ENCODE assay signal across 2 cellular contexts in the genomic region with DNA sequence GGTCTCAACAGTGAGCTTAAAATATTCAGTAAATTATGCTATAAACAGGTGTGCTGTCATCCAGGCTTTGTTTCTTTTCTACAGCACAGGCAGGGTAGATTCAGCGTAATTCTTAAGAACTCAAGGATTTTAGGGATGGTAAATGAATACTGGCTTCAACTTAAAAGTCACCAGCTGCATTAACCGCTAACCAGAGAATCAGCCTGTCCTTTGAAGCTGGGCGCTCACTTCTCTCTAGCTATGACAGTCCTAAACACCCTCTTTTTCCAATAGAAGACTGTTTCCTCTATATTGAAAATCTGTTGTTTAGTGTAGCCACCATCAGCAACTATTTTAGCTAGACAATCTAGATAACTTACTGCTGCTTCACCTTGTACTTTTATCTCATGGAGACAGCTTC.
A peak's percentile ranks its signal among the peaks of the same experiment; 100 is the strongest.
TF ChIP-seq lines count a peak whose summit lies in the region.

No MANE protein-coding gene starts in this region.

TF ChIP-seq in GM23338, 12 proteins besides CTCF, POLR2A, EP300 and RAD21 (continued from another document and continues in another):
- TF ChIP-seq, protein P1, sequence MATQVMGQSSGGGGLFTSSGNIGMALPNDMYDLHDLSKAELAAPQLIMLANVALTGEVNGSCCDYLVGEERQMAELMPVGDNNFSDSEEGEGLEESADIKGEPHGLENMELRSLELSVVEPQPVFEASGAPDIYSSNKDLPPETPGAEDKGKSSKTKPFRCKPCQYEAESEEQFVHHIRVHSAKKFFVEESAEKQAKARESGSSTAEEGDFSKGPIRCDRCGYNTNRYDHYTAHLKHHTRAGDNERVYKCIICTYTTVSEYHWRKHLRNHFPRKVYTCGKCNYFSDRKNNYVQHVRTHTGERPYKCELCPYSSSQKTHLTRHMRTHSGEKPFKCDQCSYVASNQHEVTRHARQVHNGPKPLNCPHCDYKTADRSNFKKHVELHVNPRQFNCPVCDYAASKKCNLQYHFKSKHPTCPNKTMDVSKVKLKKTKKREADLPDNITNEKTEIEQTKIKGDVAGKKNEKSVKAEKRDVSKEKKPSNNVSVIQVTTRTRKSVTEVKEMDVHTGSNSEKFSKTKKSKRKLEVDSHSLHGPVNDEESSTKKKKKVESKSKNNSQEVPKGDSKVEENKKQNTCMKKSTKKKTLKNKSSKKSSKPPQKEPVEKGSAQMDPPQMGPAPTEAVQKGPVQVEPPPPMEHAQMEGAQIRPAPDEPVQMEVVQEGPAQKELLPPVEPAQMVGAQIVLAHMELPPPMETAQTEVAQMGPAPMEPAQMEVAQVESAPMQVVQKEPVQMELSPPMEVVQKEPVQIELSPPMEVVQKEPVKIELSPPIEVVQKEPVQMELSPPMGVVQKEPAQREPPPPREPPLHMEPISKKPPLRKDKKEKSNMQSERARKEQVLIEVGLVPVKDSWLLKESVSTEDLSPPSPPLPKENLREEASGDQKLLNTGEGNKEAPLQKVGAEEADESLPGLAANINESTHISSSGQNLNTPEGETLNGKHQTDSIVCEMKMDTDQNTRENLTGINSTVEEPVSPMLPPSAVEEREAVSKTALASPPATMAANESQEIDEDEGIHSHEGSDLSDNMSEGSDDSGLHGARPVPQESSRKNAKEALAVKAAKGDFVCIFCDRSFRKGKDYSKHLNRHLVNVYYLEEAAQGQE (IDR thresholded peaks at IDR 0.05; ENCODE audit: unreplicated experiment), result no peak
- TF ChIP-seq ZNF114 (CRISPR knock-in tag; IDR thresholded peaks at IDR 0.05), result no peak
- TF ChIP-seq ZNF331 (CRISPR knock-in tag; IDR thresholded peaks at IDR 0.05; ENCODE audit: low read depth), result no peak
- no peak for TF ChIP-seq CREB1 (CRISPR knock-in tag; IDR thresholded peaks at IDR 0.05; ENCODE audit: low read depth)
- TF ChIP-seq NANOG (IDR thresholded peaks at IDR 0.05; ENCODE audit: borderline replicate concordance), result no peak
- no peak for TF ChIP-seq EZH2 (IDR thresholded peaks at IDR 0.05; ENCODE audit: low read depth, unreplicated experiment)
- TF ChIP-seq JUNB (IDR thresholded peaks at IDR 0.05; ENCODE audit: unreplicated experiment), result no peak
- no peak for TF ChIP-seq POLR2AphosphoS5 (IDR thresholded peaks at IDR 0.05; ENCODE audit: low read depth)
- TF ChIP-seq, protein P2, sequence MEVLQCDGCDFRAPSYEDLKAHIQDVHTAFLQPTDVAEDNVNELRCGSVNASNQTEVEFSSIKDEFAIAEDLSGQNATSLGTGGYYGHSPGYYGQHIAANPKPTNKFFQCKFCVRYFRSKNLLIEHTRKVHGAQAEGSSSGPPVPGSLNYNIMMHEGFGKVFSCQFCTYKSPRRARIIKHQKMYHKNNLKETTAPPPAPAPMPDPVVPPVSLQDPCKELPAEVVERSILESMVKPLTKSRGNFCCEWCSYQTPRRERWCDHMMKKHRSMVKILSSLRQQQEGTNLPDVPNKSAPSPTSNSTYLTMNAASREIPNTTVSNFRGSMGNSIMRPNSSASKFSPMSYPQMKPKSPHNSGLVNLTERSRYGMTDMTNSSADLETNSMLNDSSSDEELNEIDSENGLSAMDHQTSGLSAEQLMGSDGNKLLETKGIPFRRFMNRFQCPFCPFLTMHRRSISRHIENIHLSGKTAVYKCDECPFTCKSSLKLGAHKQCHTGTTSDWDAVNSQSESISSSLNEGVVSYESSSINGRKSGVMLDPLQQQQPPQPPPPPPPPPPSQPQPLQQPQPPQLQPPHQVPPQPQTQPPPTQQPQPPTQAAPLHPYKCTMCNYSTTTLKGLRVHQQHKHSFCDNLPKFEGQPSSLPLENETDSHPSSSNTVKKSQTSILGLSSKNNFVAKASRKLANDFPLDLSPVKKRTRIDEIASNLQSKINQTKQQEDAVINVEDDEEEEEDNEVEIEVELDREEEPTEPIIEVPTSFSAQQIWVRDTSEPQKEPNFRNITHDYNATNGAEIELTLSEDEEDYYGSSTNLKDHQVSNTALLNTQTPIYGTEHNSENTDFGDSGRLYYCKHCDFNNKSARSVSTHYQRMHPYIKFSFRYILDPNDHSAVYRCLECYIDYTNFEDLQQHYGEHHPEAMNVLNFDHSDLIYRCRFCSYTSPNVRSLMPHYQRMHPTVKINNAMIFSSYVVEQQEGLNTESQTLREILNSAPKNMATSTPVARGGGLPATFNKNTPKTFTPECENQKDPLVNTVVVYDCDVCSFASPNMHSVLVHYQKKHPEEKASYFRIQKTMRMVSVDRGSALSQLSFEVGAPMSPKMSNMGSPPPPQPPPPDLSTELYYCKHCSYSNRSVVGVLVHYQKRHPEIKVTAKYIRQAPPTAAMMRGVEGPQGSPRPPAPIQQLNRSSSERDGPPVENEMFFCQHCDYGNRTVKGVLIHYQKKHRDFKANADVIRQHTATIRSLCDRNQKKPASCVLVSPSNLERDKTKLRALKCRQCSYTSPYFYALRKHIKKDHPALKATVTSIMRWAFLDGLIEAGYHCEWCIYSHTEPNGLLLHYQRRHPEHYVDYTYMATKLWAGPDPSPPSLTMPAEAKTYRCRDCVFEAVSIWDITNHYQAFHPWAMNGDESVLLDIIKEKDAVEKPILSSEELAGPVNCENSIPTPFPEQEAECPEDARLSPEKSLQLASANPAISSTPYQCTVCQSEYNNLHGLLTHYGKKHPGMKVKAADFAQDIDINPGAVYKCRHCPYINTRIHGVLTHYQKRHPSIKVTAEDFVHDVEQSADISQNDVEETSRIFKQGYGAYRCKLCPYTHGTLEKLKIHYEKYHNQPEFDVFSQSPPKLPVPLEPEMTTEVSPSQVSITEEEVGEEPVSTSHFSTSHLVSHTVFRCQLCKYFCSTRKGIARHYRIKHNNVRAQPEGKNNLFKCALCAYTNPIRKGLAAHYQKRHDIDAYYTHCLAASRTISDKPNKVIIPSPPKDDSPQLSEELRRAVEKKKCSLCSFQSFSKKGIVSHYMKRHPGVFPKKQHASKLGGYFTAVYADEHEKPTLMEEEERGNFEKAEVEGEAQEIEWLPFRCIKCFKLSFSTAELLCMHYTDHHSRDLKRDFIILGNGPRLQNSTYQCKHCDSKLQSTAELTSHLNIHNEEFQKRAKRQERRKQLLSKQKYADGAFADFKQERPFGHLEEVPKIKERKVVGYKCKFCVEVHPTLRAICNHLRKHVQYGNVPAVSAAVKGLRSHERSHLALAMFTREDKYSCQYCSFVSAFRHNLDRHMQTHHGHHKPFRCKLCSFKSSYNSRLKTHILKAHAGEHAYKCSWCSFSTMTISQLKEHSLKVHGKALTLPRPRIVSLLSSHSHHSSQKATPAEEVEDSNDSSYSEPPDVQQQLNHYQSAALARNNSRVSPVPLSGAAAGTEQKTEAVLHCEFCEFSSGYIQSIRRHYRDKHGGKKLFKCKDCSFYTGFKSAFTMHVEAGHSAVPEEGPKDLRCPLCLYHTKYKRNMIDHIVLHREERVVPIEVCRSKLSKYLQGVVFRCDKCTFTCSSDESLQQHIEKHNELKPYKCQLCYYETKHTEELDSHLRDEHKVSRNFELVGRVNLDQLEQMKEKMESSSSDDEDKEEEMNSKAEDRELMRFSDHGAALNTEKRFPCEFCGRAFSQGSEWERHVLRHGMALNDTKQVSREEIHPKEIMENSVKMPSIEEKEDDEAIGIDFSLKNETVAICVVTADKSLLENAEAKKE (CRISPR knock-in tag; IDR thresholded peaks at IDR 0.05), result no peak
- TF ChIP-seq, protein P3, sequence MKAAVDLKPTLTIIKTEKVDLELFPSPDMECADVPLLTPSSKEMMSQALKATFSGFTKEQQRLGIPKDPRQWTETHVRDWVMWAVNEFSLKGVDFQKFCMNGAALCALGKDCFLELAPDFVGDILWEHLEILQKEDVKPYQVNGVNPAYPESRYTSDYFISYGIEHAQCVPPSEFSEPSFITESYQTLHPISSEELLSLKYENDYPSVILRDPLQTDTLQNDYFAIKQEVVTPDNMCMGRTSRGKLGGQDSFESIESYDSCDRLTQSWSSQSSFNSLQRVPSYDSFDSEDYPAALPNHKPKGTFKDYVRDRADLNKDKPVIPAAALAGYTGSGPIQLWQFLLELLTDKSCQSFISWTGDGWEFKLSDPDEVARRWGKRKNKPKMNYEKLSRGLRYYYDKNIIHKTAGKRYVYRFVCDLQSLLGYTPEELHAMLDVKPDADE (IDR thresholded peaks at IDR 0.05), result no peak

TF ChIP-seq in K562, 482 proteins besides CTCF, POLR2A, EP300 and RAD21 (continues in another document):
- TF ChIP-seq, protein P4, sequence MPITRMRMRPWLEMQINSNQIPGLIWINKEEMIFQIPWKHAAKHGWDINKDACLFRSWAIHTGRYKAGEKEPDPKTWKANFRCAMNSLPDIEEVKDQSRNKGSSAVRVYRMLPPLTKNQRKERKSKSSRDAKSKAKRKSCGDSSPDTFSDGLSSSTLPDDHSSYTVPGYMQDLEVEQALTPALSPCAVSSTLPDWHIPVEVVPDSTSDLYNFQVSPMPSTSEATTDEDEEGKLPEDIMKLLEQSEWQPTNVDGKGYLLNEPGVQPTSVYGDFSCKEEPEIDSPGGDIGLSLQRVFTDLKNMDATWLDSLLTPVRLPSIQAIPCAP (CRISPR knock-in tag; IDR thresholded peaks at IDR 0.05; ENCODE audit: borderline replicate concordance), result no peak
- peak; percentile 36; the same call in 1 of the 2 replicates for TF ChIP-seq TCF3 (CRISPR knock-in tag; IDR thresholded peaks at IDR 0.05)
- TF ChIP-seq ZBTB8A (IDR thresholded peaks at IDR 0.05; ENCODE audit: partially characterized antibody), result no peak
- TF ChIP-seq ZNF146 (CRISPR knock-in tag; IDR thresholded peaks at IDR 0.05; ENCODE audit: unreplicated experiment), result no peak
- TF ChIP-seq NCOR1 (IDR thresholded peaks at IDR 0.05), result no peak
- no peak for TF ChIP-seq ZNF384 (IDR thresholded peaks at IDR 0.05; ENCODE audit: low read depth, low read length)
- no peak for TF ChIP-seq DIDO1 (tag; IDR thresholded peaks at IDR 0.05; ENCODE audit: low read depth)
- no peak for TF ChIP-seq MEF2A (IDR thresholded peaks at IDR 0.05; ENCODE audit: control insufficient read depth, low read depth, low read length)
- TF ChIP-seq, protein P5, sequence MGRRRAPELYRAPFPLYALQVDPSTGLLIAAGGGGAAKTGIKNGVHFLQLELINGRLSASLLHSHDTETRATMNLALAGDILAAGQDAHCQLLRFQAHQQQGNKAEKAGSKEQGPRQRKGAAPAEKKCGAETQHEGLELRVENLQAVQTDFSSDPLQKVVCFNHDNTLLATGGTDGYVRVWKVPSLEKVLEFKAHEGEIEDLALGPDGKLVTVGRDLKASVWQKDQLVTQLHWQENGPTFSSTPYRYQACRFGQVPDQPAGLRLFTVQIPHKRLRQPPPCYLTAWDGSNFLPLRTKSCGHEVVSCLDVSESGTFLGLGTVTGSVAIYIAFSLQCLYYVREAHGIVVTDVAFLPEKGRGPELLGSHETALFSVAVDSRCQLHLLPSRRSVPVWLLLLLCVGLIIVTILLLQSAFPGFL (CRISPR knock-in tag; IDR thresholded peaks at IDR 0.05), result no peak
- TF ChIP-seq NFRKB (IDR thresholded peaks at IDR 0.05; ENCODE audit: low read depth), result no peak
- TF ChIP-seq, protein P6, sequence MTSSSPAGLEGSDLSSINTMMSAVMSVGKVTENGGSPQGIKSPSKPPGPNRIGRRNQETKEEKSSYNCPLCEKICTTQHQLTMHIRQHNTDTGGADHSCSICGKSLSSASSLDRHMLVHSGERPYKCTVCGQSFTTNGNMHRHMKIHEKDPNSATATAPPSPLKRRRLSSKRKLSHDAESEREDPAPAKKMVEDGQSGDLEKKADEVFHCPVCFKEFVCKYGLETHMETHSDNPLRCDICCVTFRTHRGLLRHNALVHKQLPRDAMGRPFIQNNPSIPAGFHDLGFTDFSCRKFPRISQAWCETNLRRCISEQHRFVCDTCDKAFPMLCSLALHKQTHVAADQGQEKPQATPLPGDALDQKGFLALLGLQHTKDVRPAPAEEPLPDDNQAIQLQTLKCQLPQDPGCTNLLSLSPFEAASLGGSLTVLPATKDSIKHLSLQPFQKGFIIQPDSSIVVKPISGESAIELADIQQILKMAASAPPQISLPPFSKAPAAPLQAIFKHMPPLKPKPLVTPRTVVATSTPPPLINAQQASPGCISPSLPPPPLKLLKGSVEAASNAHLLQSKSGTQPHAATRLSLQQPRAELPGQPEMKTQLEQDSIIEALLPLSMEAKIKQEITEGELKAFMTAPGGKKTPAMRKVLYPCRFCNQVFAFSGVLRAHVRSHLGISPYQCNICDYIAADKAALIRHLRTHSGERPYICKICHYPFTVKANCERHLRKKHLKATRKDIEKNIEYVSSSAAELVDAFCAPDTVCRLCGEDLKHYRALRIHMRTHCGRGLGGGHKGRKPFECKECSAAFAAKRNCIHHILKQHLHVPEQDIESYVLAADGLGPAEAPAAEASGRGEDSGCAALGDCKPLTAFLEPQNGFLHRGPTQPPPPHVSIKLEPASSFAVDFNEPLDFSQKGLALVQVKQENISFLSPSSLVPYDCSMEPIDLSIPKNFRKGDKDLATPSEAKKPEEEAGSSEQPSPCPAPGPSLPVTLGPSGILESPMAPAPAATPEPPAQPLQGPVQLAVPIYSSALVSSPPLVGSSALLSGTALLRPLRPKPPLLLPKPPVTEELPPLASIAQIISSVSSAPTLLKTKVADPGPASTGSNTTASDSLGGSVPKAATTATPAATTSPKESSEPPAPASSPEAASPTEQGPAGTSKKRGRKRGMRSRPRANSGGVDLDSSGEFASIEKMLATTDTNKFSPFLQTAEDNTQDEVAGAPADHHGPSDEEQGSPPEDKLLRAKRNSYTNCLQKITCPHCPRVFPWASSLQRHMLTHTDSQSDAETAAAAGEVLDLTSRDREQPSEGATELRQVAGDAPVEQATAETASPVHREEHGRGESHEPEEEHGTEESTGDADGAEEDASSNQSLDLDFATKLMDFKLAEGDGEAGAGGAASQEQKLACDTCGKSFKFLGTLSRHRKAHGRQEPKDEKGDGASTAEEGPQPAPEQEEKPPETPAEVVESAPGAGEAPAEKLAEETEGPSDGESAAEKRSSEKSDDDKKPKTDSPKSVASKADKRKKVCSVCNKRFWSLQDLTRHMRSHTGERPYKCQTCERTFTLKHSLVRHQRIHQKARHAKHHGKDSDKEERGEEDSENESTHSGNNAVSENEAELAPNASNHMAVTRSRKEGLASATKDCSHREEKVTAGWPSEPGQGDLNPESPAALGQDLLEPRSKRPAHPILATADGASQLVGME (CRISPR knock-in tag; IDR thresholded peaks at IDR 0.05), result no peak
- no peak for TF ChIP-seq SREBF1 (IDR thresholded peaks at IDR 0.05; ENCODE audit: borderline replicate concordance, low read depth, low read length)
- TF ChIP-seq ARID1B (IDR thresholded peaks at IDR 0.05), result peak; percentile 28; the same call in 1 of the 2 replicates
- TF ChIP-seq MTA1 (IDR thresholded peaks at IDR 0.05; ENCODE audit: borderline replicate concordance), result no peak
- peak; percentile 89 for TF ChIP-seq MYNN (IDR thresholded peaks at IDR 0.05)
- no peak for TF ChIP-seq MYNN (CRISPR knock-in tag; IDR thresholded peaks at IDR 0.05)
- TF ChIP-seq NR2C1 (IDR thresholded peaks at IDR 0.05), result no peak
- no peak for TF ChIP-seq NR2C1 (tag; IDR thresholded peaks at IDR 0.05)
- TF ChIP-seq, protein P7, sequence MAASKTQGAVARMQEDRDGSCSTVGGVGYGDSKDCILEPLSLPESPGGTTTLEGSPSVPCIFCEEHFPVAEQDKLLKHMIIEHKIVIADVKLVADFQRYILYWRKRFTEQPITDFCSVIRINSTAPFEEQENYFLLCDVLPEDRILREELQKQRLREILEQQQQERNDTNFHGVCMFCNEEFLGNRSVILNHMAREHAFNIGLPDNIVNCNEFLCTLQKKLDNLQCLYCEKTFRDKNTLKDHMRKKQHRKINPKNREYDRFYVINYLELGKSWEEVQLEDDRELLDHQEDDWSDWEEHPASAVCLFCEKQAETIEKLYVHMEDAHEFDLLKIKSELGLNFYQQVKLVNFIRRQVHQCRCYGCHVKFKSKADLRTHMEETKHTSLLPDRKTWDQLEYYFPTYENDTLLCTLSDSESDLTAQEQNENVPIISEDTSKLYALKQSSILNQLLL (CRISPR knock-in tag; IDR thresholded peaks at IDR 0.05; ENCODE audit: borderline replicate concordance), result no peak
- no peak for TF ChIP-seq TCF7L2 (IDR thresholded peaks at IDR 0.05; ENCODE audit: low read depth, low read length)
- no peak for TF ChIP-seq ZNF668 (CRISPR knock-in tag; IDR thresholded peaks at IDR 0.05)
